ENCODE assay signal across 34 cellular contexts in genomic region chrX:38666909-38667308, GRCh38.
"Had no signal": no experiment of that assay in that cellular context is flagged by ENCODE, and none has a peak within 500 bp of the region (broad histone marks: within the 10 kb centered on the region; RNA-seq: fewer than 3 reads in every experiment).

No MANE protein-coding gene starts in this region.

- H3K27me3 ChIP-seq: adrenal gland, body of pancreas, brain microvascular endothelial cell had no signal

- H3K36me3 ChIP-seq: adrenal gland, brain microvascular endothelial cell, breast epithelium had no signal

- H3K27me3 Mint-ChIP-seq: activated B cell treated with CpG ODN at 0.5 μM for 24 hours; activated CD4-positive, alpha-beta memory T cell treated with anti-CD3 and anti-CD28 coated beads for 36 hours; activated CD8-positive, alpha-beta T cell treated with anti-CD3 and anti-CD28 coated beads for 36 hours had no signal

- H3K4me3 ChIP-seq: adrenal gland, body of pancreas, breast epithelium had no signal

- H3K9me3 ChIP-seq: adrenal gland, body of pancreas, breast epithelium had no signal

- H3K9me3 Mint-ChIP-seq: activated B cell treated with CpG ODN at 0.5 μM for 24 hours; activated CD4-positive, alpha-beta memory T cell treated with anti-CD3 and anti-CD28 coated beads for 36 hours; activated CD4-positive, alpha-beta T cell treated with anti-CD3 and anti-CD28 coated beads, Interleukin-2, amount 10 ng/mL, durations not matched to agents 24 days and 14 days; activated CD8-positive, alpha-beta T cell treated with anti-CD3 and anti-CD28 coated beads for 36 hours; activated naive CD4-positive, alpha-beta T cell treated with anti-CD3 and anti-CD28 coated beads for 36 hours; activated naive CD4-positive, alpha-beta T cell treated with anti-CD3 and anti-CD28 coated beads, Interleukin-2, amount 50 U/mL, for 72 hours; activated naive CD8-positive, alpha-beta T cell treated with anti-CD3 and anti-CD28 coated beads for 36 hours; activated T-cell treated with anti-CD3 and anti-CD28 coated beads, Interleukin-2, amount 50 U/mL, for 4 hours; activated T-cell treated with anti-CD3 and anti-CD28 coated beads, Interleukin-2, amount 50 U/mL, for 72 hours; activated T-helper 1 cell treated with anti-CD3 and anti-CD28 coated beads, Interleukin-12 subunit alpha, Interleukin-12 subunit beta, Interleukin-2, Interleukin-4 antibody, amounts not matched to agents 30 ng/mL and 10 ng/mL and 1 ng/mL, durations not matched to agents 14 hours and 24 hours and 36 hours; activated T-helper 17 cell treated with anti-CD3 and anti-CD28 coated beads, Interleukin-2, amount 50 U/mL, for 72 hours; T-helper 1 cell treated with Interleukin-12 subunit alpha and Interleukin-12 subunit beta and Interleukin-4 antibody, amounts not matched to agents 30 μg/mL and 1 μg/mL, for 36 hours; T-helper 2 cell treated with Interferon-gamma antibody and Interleukin-4, amounts not matched to agents 5 μg/mL and 100 μg/mL, for 36 hours had no signal

- H3K36me3 Mint-ChIP-seq: activated CD4-positive, alpha-beta memory T cell treated with anti-CD3 and anti-CD28 coated beads for 36 hours; activated naive CD4-positive, alpha-beta T cell treated with anti-CD3 and anti-CD28 coated beads, Interleukin-2, amount 50 U/mL, for 72 hours; activated naive CD8-positive, alpha-beta T cell treated with anti-CD3 and anti-CD28 coated beads for 36 hours had no signal

- H3K27ac Mint-ChIP-seq: activated B cell treated with CpG ODN at 0.5 μM for 24 hours; activated CD4-positive, alpha-beta memory T cell treated with anti-CD3 and anti-CD28 coated beads for 36 hours; activated CD4-positive, alpha-beta T cell treated with anti-CD3 and anti-CD28 coated beads, Interleukin-2, amount 10 ng/mL, durations not matched to agents 24 days and 14 days; activated CD8-positive, alpha-beta T cell treated with anti-CD3 and anti-CD28 coated beads for 36 hours; activated naive CD4-positive, alpha-beta T cell treated with anti-CD3 and anti-CD28 coated beads for 36 hours; activated naive CD4-positive, alpha-beta T cell treated with anti-CD3 and anti-CD28 coated beads, Interleukin-2, amount 50 U/mL, for 72 hours; activated naive CD8-positive, alpha-beta T cell treated with anti-CD3 and anti-CD28 coated beads for 36 hours; activated T-cell treated with anti-CD3 and anti-CD28 coated beads, Interleukin-2, amount 50 U/mL, for 72 hours; activated T-helper 1 cell treated with anti-CD3 and anti-CD28 coated beads, Interleukin-12 subunit alpha, Interleukin-12 subunit beta, Interleukin-2, Interleukin-4 antibody, amounts not matched to agents 30 ng/mL and 10 ng/mL and 1 ng/mL, durations not matched to agents 14 hours and 24 hours and 36 hours; activated T-helper 17 cell treated with anti-CD3 and anti-CD28 coated beads, Interleukin-2, amount 50 U/mL, for 72 hours; T-helper 1 cell treated with Interleukin-12 subunit alpha and Interleukin-12 subunit beta and Interleukin-4 antibody, amounts not matched to agents 30 μg/mL and 1 μg/mL, for 36 hours; T-helper 2 cell treated with Interferon-gamma antibody and Interleukin-4, amounts not matched to agents 5 μg/mL and 100 μg/mL, for 36 hours had no signal

- H3K4me3 Mint-ChIP-seq: activated B cell treated with CpG ODN at 0.5 μM for 24 hours; activated CD4-positive, alpha-beta memory T cell treated with anti-CD3 and anti-CD28 coated beads for 36 hours; activated CD4-positive, alpha-beta T cell treated with anti-CD3 and anti-CD28 coated beads, Interleukin-2, amount 10 ng/mL, durations not matched to agents 24 days and 14 days; activated CD8-positive, alpha-beta T cell treated with anti-CD3 and anti-CD28 coated beads for 36 hours; activated naive CD4-positive, alpha-beta T cell treated with anti-CD3 and anti-CD28 coated beads for 36 hours; activated naive CD8-positive, alpha-beta T cell treated with anti-CD3 and anti-CD28 coated beads for 36 hours; activated T-cell treated with anti-CD3 and anti-CD28 coated beads, Interleukin-2, amount 50 U/mL, for 4 hours; activated T-cell treated with anti-CD3 and anti-CD28 coated beads, Interleukin-2, amount 50 U/mL, for 72 hours; activated T-helper 1 cell treated with anti-CD3 and anti-CD28 coated beads, Interleukin-12 subunit alpha, Interleukin-12 subunit beta, Interleukin-2, Interleukin-4 antibody, amounts not matched to agents 30 ng/mL and 10 ng/mL and 1 ng/mL, durations not matched to agents 14 hours and 24 hours and 36 hours; activated T-helper 17 cell treated with anti-CD3 and anti-CD28 coated beads, Interleukin-2, amount 50 U/mL, for 72 hours; T-helper 1 cell treated with Interleukin-12 subunit alpha and Interleukin-12 subunit beta and Interleukin-4 antibody, amounts not matched to agents 30 μg/mL and 1 μg/mL, for 36 hours; T-helper 2 cell treated with Interferon-gamma antibody and Interleukin-4, amounts not matched to agents 5 μg/mL and 100 μg/mL, for 36 hours had no signal

- DNase-seq: activated B cell treated with CpG ODN at 0.5 μM for 24 hours; activated CD4-positive, alpha-beta memory T cell treated with anti-CD3 and anti-CD28 coated beads for 36 hours; activated CD4-positive, alpha-beta T cell treated with anti-CD3 and anti-CD28 coated beads for 4 hours; activated CD4-positive, alpha-beta T cell treated with anti-CD3 and anti-CD28 coated beads, Interleukin-2, amount 10 ng/mL, durations not matched to agents 24 days and 14 days; activated CD4-positive, alpha-beta T cell treated with anti-CD3 and anti-CD28 coated beads, Interleukin-2, amount 50 U/mL, for 1 hour; activated CD4-positive, alpha-beta T cell treated with anti-CD3 and anti-CD28 coated beads, Interleukin-2, amount 50 U/mL, for 4 hours; activated CD4-positive, CD25-positive, alpha-beta regulatory T cell treated with anti-CD3 and anti-CD28 coated beads, Interleukin-2, amount 50 U/mL, for 72 hours; activated CD8-positive, alpha-beta memory T cell treated with anti-CD3 and anti-CD28 coated beads, Interleukin-2, amount 50 U/mL, for 4 hours; activated CD8-positive, alpha-beta T cell treated with anti-CD3 and anti-CD28 coated beads for 36 hours; activated effector memory CD4-positive, alpha-beta T cell treated with anti-CD3 and anti-CD28 coated beads, Interleukin-2, amount 50 U/mL, for 16 hours; activated gamma-delta T cell treated with Interleukin-2 at 50 U/mL for 16 hours; activated naive CD4-positive, alpha-beta T cell; activated naive CD4-positive, alpha-beta T cell treated with anti-CD3 and anti-CD28 coated beads for 36 hours; activated naive CD4-positive, alpha-beta T cell treated with anti-CD3 and anti-CD28 coated beads, Interleukin-2, amount 50 U/mL, for 16 hours; activated naive CD8-positive, alpha-beta T cell treated with anti-CD3 and anti-CD28 coated beads for 36 hours; activated T-cell treated with anti-CD3 and anti-CD28 coated beads for 4 hours; activated T-cell treated with anti-CD3 and anti-CD28 coated beads, Interleukin-2, amount 50 U/mL, for 1 hour; activated T-cell treated with anti-CD3 and anti-CD28 coated beads, Interleukin-2, amount 50 U/mL, for 4 hours; activated T-cell treated with anti-CD3 and anti-CD28 coated beads, Interleukin-2, amount 50 U/mL, for 72 hours; adrenal gland; amniotic stem cell; aorta; body of pancreas; brain microvascular endothelial cell; central memory CD4-positive, alpha-beta T cell; T-helper 2 cell; T-helper 9 cell had no signal

- H3K27ac ChIP-seq: adrenal gland, body of pancreas, brain microvascular endothelial cell, breast epithelium, VCaP had no signal

- ATAC-seq: activated CD8-positive, alpha-beta T cell treated with anti-CD3 and anti-CD28 coated beads for 36 hours; activated naive CD4-positive, alpha-beta T cell treated with anti-CD3 and anti-CD28 coated beads, Interleukin-2, amount 50 U/mL, for 72 hours; activated T-cell treated with anti-CD3 and anti-CD28 coated beads, Interleukin-2, amount 50 U/mL, for 4 hours; activated T-cell treated with anti-CD3 and anti-CD28 coated beads, Interleukin-2, amount 50 U/mL, for 72 hours; activated T-helper 17 cell treated with anti-CD3 and anti-CD28 coated beads, Interleukin-2, amount 50 U/mL, for 72 hours; body of pancreas had no signal

- H3K4me1 ChIP-seq: adrenal gland, breast epithelium had no signal

- H3K4me1 Mint-ChIP-seq: activated naive CD8-positive, alpha-beta T cell treated with anti-CD3 and anti-CD28 coated beads for 36 hours had no signal
